ENCODE assay signal across 28 cellular contexts in the genomic region with DNA sequence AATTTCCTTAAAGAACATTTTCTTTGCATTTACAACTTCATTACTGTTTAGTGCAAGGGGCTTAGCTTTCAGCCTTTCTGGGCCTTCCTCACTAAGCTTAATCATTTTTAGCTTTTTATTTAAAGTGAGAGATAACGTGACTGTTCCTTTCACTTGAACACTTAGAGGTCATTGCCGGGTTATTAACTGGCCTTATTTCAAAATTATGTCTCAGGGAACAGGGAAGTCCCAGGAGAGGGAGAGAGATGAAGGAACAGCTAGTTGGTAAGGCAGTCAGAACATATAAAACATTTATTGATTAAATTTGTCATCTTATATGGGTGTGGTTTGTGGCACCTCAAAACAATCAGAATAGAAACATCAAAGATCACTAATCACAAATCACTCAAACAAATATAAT.
DNase-seq lines count a peak whose midpoint lies in the region; ATAC-seq, FAIRE-seq and TF ChIP-seq lines count a peak whose summit lies in the region.
"Had no signal": no experiment of that assay in that cellular context is flagged by ENCODE, and none has a peak within 500 bp of the region (broad histone marks: within the 10 kb centered on the region; RNA-seq: fewer than 3 reads in every experiment).

No MANE protein-coding gene starts in this region.

- peaks cover 7% of the 10 kb centered on the region for H3K79me2 ChIP-seq in astrocyte (ENCODE audit: insufficient read depth, low read length)

- H3K4me1 ChIP-seq in right atrium auricular region (peaks cover 0 to 32% of the 10 kb centered on the region in 2 donors), astrocyte (ENCODE audit: insufficient read depth, low read length) (peaks cover 10% of the 10 kb centered on the region)

- no peak overlapping the region for H3K4me3 ChIP-seq in right atrium auricular region
- no peak overlapping the region for H3K4me3 ChIP-seq in astrocyte (ENCODE audit: insufficient read depth, low read depth, low read length)
- H3K4me3 ChIP-seq: BLaER1, GM12878 had no signal

- H3K4me2 ChIP-seq in astrocyte (ENCODE audit: low read length) = no peak overlapping the region
- H3K4me2 ChIP-seq: BLaER1 had no signal

- H3K9ac ChIP-seq in astrocyte (ENCODE audit: low read length) = no peak overlapping the region
- H3K9ac ChIP-seq: BLaER1 had no signal

- no peaks in the 10 kb centered on the region for H3K9me3 ChIP-seq in right atrium auricular region
- H3K9me3 ChIP-seq in astrocyte (ENCODE audit: insufficient read depth, low read depth, low read length) = no peaks in the 10 kb centered on the region
- H3K9me3 ChIP-seq: BE2C, BLaER1 had no signal

- H3K27me3 ChIP-seq in right atrium auricular region = no peaks in the 10 kb centered on the region
- H3K27me3 ChIP-seq in astrocyte (ENCODE audit: insufficient read depth, low read length) = no peaks in the 10 kb centered on the region
- H3K27me3 ChIP-seq: BE2C, BLaER1 had no signal

- CTCF ChIA-PET in activated naive CD4-positive, alpha-beta T cell treated with anti-CD3 and anti-CD28 coated beads for 36 hours (lab: Charles Lee) = interaction anchor here (0.7 kb wide), 1 partner anchor 538 kb away, joined by 3 read pairs; no protein-coding TSS in a partner anchor

- peaks cover 15% of the 10 kb centered on the region for H4K20me1 ChIP-seq in astrocyte (ENCODE audit: insufficient read depth, low read length)
- H4K20me1 ChIP-seq: BLaER1 had no signal

- H3K9me3 Mint-ChIP-seq in astrocyte (ENCODE audit: unreplicated experiment) = peaks cover 4% of the 10 kb centered on the region
- peaks cover 3% of the 10 kb centered on the region for H3K9me3 Mint-ChIP-seq in activated naive CD4-positive, alpha-beta T cell treated with anti-CD3 and anti-CD28 coated beads for 36 hours

- DNase-seq in Right ventricle myocardium superior (no peak), Right ventricle myocardium inferior (ENCODE audit: missing footprints) (no peak), left ventricle myocardium superior (no peak), right atrium auricular region (ENCODE audit: low spot score) (no peak), astrocyte (ENCODE audit: low read depth) (no peak), NCI-H345 treated with DMSO at 0.1 percent for 48 hours (lab: John Stamatoyannopoulos, UW; ENCODE audit: unreplicated experiment) (no peak)
- DNase-seq in activated naive CD4-positive, alpha-beta T cell treated with anti-CD3 and anti-CD28 coated beads for 36 hours = no peak
- DNase-seq: 8988T; ACHN; BE2C; C1 segment of cervical spinal cord; CD4-positive, alpha-beta memory T cell; CD4-positive, CD25-positive, alpha-beta regulatory T cell; CD8-positive, alpha-beta memory T cell; COR-L47; DMS 273 treated with DMSO at 0.1 percent for 48 hours; DMS153; DMS53; DMS79; DND-41; EL; GDM1 had no signal

- peak; percentile 17 for FAIRE-seq in astrocyte (lab: Jason Lieb, UNC)
- FAIRE-seq: A204.1, GM12878, GM12892, GM18507 had no signal

- no peak overlapping the region for H3K27ac Mint-ChIP-seq in astrocyte (ENCODE audit: unreplicated experiment)
- no peak overlapping the region for H3K27ac Mint-ChIP-seq in activated naive CD4-positive, alpha-beta T cell treated with anti-CD3 and anti-CD28 coated beads for 36 hours
- H3K27ac Mint-ChIP-seq: CD4-positive, alpha-beta memory T cell; CD4-positive, CD25-positive, alpha-beta regulatory T cell; CD8-positive, alpha-beta memory T cell had no signal

- no peaks in the 10 kb centered on the region for H3K36me3 Mint-ChIP-seq in astrocyte (ENCODE audit: low read depth, unreplicated experiment)
- H3K36me3 Mint-ChIP-seq in activated naive CD4-positive, alpha-beta T cell treated with anti-CD3 and anti-CD28 coated beads for 36 hours (ENCODE audit: low read depth) = peaks cover 12% of the 10 kb centered on the region
- H3K36me3 Mint-ChIP-seq: CD14-positive monocyte had no signal

- no peak overlapping the region for H3K27ac ChIP-seq in right atrium auricular region
- no peak overlapping the region for H3K27ac ChIP-seq in astrocyte (ENCODE audit: low read depth, low read length)
- H3K27ac ChIP-seq: BLaER1 had no signal

- H3K36me3 ChIP-seq in right atrium auricular region (no peaks in the 10 kb centered on the region), astrocyte (ENCODE audit: insufficient read depth, low read length) (no peaks in the 10 kb centered on the region)
- H3K36me3 ChIP-seq: BE2C, BLaER1 had no signal

- H2AFZ ChIP-seq in astrocyte (ENCODE audit: low read depth, low read length) = no peak overlapping the region

- H3K4me1 Mint-ChIP-seq in astrocyte (ENCODE audit: low read depth, unreplicated experiment) = peaks cover 21% of the 10 kb centered on the region
- peaks cover 3% of the 10 kb centered on the region for H3K4me1 Mint-ChIP-seq in activated naive CD4-positive, alpha-beta T cell treated with anti-CD3 and anti-CD28 coated beads for 36 hours (ENCODE audit: low read depth)

- no peaks in the 10 kb centered on the region for H3K27me3 Mint-ChIP-seq in astrocyte (ENCODE audit: low read depth, unreplicated experiment)
- H3K27me3 Mint-ChIP-seq in activated naive CD4-positive, alpha-beta T cell treated with anti-CD3 and anti-CD28 coated beads for 36 hours (ENCODE audit: low read depth) = no peaks in the 10 kb centered on the region
- H3K27me3 Mint-ChIP-seq: CD4-positive, alpha-beta memory T cell; CD4-positive, CD25-positive, alpha-beta regulatory T cell; CD8-positive, alpha-beta memory T cell had no signal

- TF ChIP-seq CTCF in right atrium auricular region (IDR thresholded peaks at IDR 0.05) = no peak
- no peak for TF ChIP-seq CTCF in astrocyte (IDR thresholded peaks at IDR 0.05; ENCODE audit: insufficient read depth, low read depth, low read length)

- H3K4me3 Mint-ChIP-seq in astrocyte (ENCODE audit: unreplicated experiment) = no peak overlapping the region
- H3K4me3 Mint-ChIP-seq in activated naive CD4-positive, alpha-beta T cell treated with anti-CD3 and anti-CD28 coated beads for 36 hours = no peak overlapping the region
- H3K4me3 Mint-ChIP-seq: CD14-positive monocyte; CD4-positive, alpha-beta memory T cell; CD4-positive, CD25-positive, alpha-beta regulatory T cell; CD8-positive, alpha-beta memory T cell had no signal

- peak; percentile 51 for ATAC-seq in Right ventricle myocardium superior (ENCODE audit: poor library complexity)
- no peak for ATAC-seq in Right ventricle myocardium inferior
- ATAC-seq in left ventricle myocardium superior = peak; percentile 44
- ATAC-seq: GM12878 had no signal

- intact Hi-C loops in Right ventricle myocardium superior (cut with DNase I) = no loop called here
- intact Hi-C loops in Right ventricle myocardium inferior (cut with DNase I) = no loop called here
- intact Hi-C loops in left ventricle myocardium superior (cut with micrococcal nuclease) = no loop called here
- intact Hi-C loops in activated naive CD4-positive, alpha-beta T cell treated with anti-CD3 and anti-CD28 coated beads for 36 hours (cut with micrococcal nuclease) = no loop called here
